ENCODE assay signal across 20 cellular contexts in the genomic region with DNA sequence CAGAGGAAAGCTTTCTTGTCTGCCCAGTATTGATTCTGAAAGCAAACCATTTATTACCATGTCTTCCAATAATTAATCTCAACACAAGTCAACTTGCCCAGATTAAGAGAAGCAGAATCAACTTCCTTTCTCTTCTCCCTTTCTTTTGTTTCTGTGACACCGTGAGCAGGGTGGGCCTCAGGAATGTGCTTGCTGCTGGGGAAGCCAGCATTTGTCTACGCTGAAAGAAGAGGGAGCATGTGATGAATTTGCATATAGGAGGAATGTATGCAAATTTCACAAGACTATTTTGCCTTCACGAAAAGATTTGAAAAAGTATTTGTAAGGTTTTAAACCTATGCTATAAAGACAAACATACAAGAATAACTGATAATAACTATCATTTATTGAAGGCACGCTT.
A peak's percentile ranks its signal among the peaks of the same experiment; 100 is the strongest.
DNase-seq lines count a peak whose midpoint lies in the region; ATAC-seq and TF ChIP-seq lines count a peak whose summit lies in the region.
"Had no signal": no experiment of that assay in that cellular context is flagged by ENCODE, and none has a peak within 500 bp of the region (broad histone marks: within the 10 kb centered on the region; RNA-seq: fewer than 3 reads in every experiment).

No MANE protein-coding gene starts in this region.

- 61% methylated on average over 4 of the region's 4 CpGs for WGBS in right lobe of liver (ENCODE audit: insufficient coverage, low coverage, low lambda C conversion rate, missing lambda C conversion rate)
- WGBS in body of pancreas, 2 donors, result 63 to 67% methylated on average over 4 of the region's 4 CpGs

- no peak overlapping the region for H3K4me3 Mint-ChIP-seq in nephron progenitor cell
- H3K4me3 Mint-ChIP-seq: activated B cell treated with CpG ODN at 0.5 μM for 24 hours; activated naive CD8-positive, alpha-beta T cell; activated T-helper 17 cell treated with anti-CD3 and anti-CD28 coated beads, Interleukin-2, amount 50 U/mL, for 72 hours; central memory CD8-positive, alpha-beta T cell had no signal

- H3K27me3 ChIP-seq in right lobe of liver (no peaks in the 10 kb centered on the region), body of pancreas (no peaks in the 10 kb centered on the region)
- H3K27me3 ChIP-seq: transverse colon had no signal

- TF ChIP-seq POLR2A in right lobe of liver (IDR thresholded peaks at IDR 0.05), result no peak
- TF ChIP-seq POLR2A in body of pancreas (IDR thresholded peaks at IDR 0.05), result no peak

- H3K9me3 ChIP-seq in SK-N-MC (ENCODE audit: low read depth, low read length) (no peaks in the 10 kb centered on the region), right lobe of liver (no peaks in the 10 kb centered on the region), body of pancreas (no peaks in the 10 kb centered on the region)
- H3K9me3 ChIP-seq: transverse colon had no signal

- H3K9me3 Mint-ChIP-seq in nephron progenitor cell, result peaks cover 2% of the 10 kb centered on the region
- H3K9me3 Mint-ChIP-seq: activated B cell treated with CpG ODN at 0.5 μM for 24 hours had no signal

- peaks cover 36% of the 10 kb centered on the region for H3K36me3 Mint-ChIP-seq in nephron progenitor cell (ENCODE audit: low read depth)
- H3K36me3 Mint-ChIP-seq: activated naive CD8-positive, alpha-beta T cell had no signal

- H3K9ac ChIP-seq in SK-N-MC (ENCODE audit: insufficient read length), result peak overlapping the region; percentile 1

- no peak for TF ChIP-seq CTCF in nephron progenitor cell (IDR thresholded peaks at IDR 0.05)
- TF ChIP-seq CTCF in right lobe of liver (IDR thresholded peaks at IDR 0.05), result no peak
- no peak for TF ChIP-seq CTCF in body of pancreas (IDR thresholded peaks at IDR 0.05)

- H3K27ac Mint-ChIP-seq in nephron progenitor cell, result no peak overlapping the region
- H3K27ac Mint-ChIP-seq: activated B cell treated with CpG ODN at 0.5 μM for 24 hours; activated naive CD8-positive, alpha-beta T cell; activated T-helper 17 cell treated with anti-CD3 and anti-CD28 coated beads, Interleukin-2, amount 50 U/mL, for 72 hours had no signal

- peak overlapping the region; percentile 47 for H3K4me3 ChIP-seq in SK-N-MC
- H3K4me3 ChIP-seq in right lobe of liver, result no peak overlapping the region
- H3K4me3 ChIP-seq in body of pancreas, result no peak overlapping the region
- H3K4me3 ChIP-seq: transverse colon had no signal

- intact Hi-C loops in right lobe of liver (cut with DNase I), result no loop called here
- intact Hi-C loops in body of pancreas (cut with DNase I), result no loop called here

- no peaks in the 10 kb centered on the region for H3K27me3 Mint-ChIP-seq in nephron progenitor cell (ENCODE audit: low read depth, poor library complexity)

- DNase-seq in ELF-1 (ENCODE audit: low read depth, low spot score), result peak; percentile 70
- DNase-seq in SK-N-MC (ENCODE audit: low read depth, low spot score), result no peak
- DNase-seq in iPS DF 19.7 (ENCODE audit: low read depth, low spot score), result peak; percentile 67
- peak; percentile 15 for DNase-seq in nephron progenitor cell
- DNase-seq in medulla oblongata (ENCODE audit: extremely low spot score), result no peak
- no peak for DNase-seq in Kasumi-1 (lab: John Stamatoyannopoulos, UW)
- DNase-seq in right lobe of liver, result no peak
- no peak for DNase-seq in body of pancreas
- DNase-seq: 8988T; activated B cell treated with CpG ODN at 0.5 μM for 24 hours; activated CD4-positive, alpha-beta T cell treated with anti-CD3 and anti-CD28 coated beads, Interleukin-2, amount 50 U/mL, for 4 hours; aorta; Karpas-422; NCI-H1930; NCI-H226; transverse colon had no signal

- no peak for ATAC-seq in right lobe of liver
- ATAC-seq in body of pancreas, result no peak
- ATAC-seq: activated T-helper 17 cell treated with anti-CD3 and anti-CD28 coated beads, Interleukin-2, amount 50 U/mL, for 72 hours; Right ventricle myocardium inferior had no signal

- H3K36me3 ChIP-seq in SK-N-MC (ENCODE audit: insufficient read depth, low read length) (no peaks in the 10 kb centered on the region), right lobe of liver (no peaks in the 10 kb centered on the region), body of pancreas (replicated peaks in 1 of 2; ENCODE audit: insufficient read depth in 1 of 2, low read depth in 2 of 2) (no peaks in the 10 kb centered on the region)
- H3K36me3 ChIP-seq: transverse colon had no signal

- H3K4me1 ChIP-seq in right lobe of liver (peaks cover 0 to 52% (median 8%) of the 10 kb centered on the region in 4 donors), body of pancreas (no peaks in the 10 kb centered on the region)

- H3K27ac ChIP-seq in SK-N-MC (peak overlapping the region; percentile 53), right lobe of liver (peak overlapping the region in 1 of 3 donors; percentile 26), body of pancreas (peak overlapping the region in 2 of 4 donors; percentile 9 to 18)
- H3K27ac ChIP-seq: transverse colon had no signal

- H3K4me1 Mint-ChIP-seq in nephron progenitor cell, result peaks cover 33% of the 10 kb centered on the region
- H3K4me1 Mint-ChIP-seq: activated B cell treated with CpG ODN at 0.5 μM for 24 hours; activated T-helper 17 cell treated with anti-CD3 and anti-CD28 coated beads, Interleukin-2, amount 50 U/mL, for 72 hours; central memory CD8-positive, alpha-beta T cell had no signal

Comparison
In these comparisons a context has a peak if more than half of its experiments do, and no peak if none do; other contexts are left out.
1. DNase-seq: peak in ELF-1 (single experiment), iPS DF 19.7 (single experiment) and nephron progenitor cell (single experiment); none in SK-N-MC (single experiment), medulla oblongata (single experiment), Kasumi-1 (0 of 2), right lobe of liver (0 of 3) and body of pancreas (0 of 4).